3 cellular contexts compared by ENCODE assay signal in genomic region chr3:128349963-128350599, GRCh38.
TF ChIP-seq lines count a peak whose summit lies in the region.

No MANE protein-coding gene starts in this region.

TF ChIP-seq in liver, 16 proteins besides CTCF, POLR2A, EP300 and RAD21:
- TF ChIP-seq JUND (IDR thresholded peaks at IDR 0.05) (no peak), SP1 (IDR thresholded peaks at IDR 0.05) (no peak), GABPA (IDR thresholded peaks at IDR 0.05 in 1 of 2, conservative IDR thresholded peaks at IDR 0.05 in 1 of 2) (no peak), NR2F2 (IDR thresholded peaks at IDR 0.05) (no peak), FOXA1 (IDR thresholded peaks at IDR 0.05) (peak; percentile 59), ZBTB33 (IDR thresholded peaks at IDR 0.05) (no peak), MAX (IDR thresholded peaks at IDR 0.05) (no peak), HNF4A (conservative IDR thresholded peaks at IDR 0.05) (peak in 1 of 2 donors; percentile 31), ATF3 (IDR thresholded peaks at IDR 0.05) (no peak), YY1 (IDR thresholded peaks at IDR 0.05) (no peak), TAF1 (conservative IDR thresholded peaks at IDR 0.05) (no peak), EGR1 (IDR thresholded peaks at IDR 0.05; ENCODE audit: low read depth in 2 of 2) (no peak), FOXA2 (IDR thresholded peaks at IDR 0.05) (no peak), HNF4G (IDR thresholded peaks at IDR 0.05) (no peak), RXRA (IDR thresholded peaks at IDR 0.05) (peak in 1 of 2 donors; percentile 43)
- TF ChIP-seq, protein P1, sequence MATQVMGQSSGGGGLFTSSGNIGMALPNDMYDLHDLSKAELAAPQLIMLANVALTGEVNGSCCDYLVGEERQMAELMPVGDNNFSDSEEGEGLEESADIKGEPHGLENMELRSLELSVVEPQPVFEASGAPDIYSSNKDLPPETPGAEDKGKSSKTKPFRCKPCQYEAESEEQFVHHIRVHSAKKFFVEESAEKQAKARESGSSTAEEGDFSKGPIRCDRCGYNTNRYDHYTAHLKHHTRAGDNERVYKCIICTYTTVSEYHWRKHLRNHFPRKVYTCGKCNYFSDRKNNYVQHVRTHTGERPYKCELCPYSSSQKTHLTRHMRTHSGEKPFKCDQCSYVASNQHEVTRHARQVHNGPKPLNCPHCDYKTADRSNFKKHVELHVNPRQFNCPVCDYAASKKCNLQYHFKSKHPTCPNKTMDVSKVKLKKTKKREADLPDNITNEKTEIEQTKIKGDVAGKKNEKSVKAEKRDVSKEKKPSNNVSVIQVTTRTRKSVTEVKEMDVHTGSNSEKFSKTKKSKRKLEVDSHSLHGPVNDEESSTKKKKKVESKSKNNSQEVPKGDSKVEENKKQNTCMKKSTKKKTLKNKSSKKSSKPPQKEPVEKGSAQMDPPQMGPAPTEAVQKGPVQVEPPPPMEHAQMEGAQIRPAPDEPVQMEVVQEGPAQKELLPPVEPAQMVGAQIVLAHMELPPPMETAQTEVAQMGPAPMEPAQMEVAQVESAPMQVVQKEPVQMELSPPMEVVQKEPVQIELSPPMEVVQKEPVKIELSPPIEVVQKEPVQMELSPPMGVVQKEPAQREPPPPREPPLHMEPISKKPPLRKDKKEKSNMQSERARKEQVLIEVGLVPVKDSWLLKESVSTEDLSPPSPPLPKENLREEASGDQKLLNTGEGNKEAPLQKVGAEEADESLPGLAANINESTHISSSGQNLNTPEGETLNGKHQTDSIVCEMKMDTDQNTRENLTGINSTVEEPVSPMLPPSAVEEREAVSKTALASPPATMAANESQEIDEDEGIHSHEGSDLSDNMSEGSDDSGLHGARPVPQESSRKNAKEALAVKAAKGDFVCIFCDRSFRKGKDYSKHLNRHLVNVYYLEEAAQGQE (IDR thresholded peaks at IDR 0.05) = no peak
TF ChIP-seq in liver: peak in this region for 3.

TF ChIP-seq in HepG2, 621 proteins besides CTCF, POLR2A, EP300 and RAD21:
- TF ChIP-seq TCF7 (IDR thresholded peaks at IDR 0.05; ENCODE audit: low read depth) (no peak), ASH2L (IDR thresholded peaks at IDR 0.05; ENCODE audit: insufficient read length, low read depth, low read length) (no peak), ATF7-NPFF (CRISPR knock-in tag; IDR thresholded peaks at IDR 0.05; ENCODE audit: low read depth) (no peak), SP5 (CRISPR knock-in tag; IDR thresholded peaks at IDR 0.05; ENCODE audit: borderline replicate concordance, low read depth) (no peak), ZNF33A (CRISPR knock-in tag; IDR thresholded peaks at IDR 0.05; ENCODE audit: borderline replicate concordance) (no peak)
- TF ChIP-seq, protein P2, sequence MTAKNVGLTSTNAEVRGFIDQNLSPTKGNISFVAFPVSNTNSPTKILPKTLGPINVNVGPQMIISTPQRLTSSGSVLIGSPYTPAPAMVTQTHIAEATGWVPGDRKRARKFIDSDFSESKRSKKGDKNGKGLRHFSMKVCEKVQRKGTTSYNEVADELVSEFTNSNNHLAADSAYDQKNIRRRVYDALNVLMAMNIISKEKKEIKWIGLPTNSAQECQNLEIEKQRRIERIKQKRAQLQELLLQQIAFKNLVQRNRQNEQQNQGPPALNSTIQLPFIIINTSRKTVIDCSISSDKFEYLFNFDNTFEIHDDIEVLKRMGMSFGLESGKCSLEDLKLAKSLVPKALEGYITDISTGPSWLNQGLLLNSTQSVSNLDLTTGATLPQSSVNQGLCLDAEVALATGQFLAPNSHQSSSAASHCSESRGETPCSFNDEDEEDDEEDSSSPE (CRISPR knock-in tag; IDR thresholded peaks at IDR 0.05) = no peak
- TF ChIP-seq, protein P3, sequence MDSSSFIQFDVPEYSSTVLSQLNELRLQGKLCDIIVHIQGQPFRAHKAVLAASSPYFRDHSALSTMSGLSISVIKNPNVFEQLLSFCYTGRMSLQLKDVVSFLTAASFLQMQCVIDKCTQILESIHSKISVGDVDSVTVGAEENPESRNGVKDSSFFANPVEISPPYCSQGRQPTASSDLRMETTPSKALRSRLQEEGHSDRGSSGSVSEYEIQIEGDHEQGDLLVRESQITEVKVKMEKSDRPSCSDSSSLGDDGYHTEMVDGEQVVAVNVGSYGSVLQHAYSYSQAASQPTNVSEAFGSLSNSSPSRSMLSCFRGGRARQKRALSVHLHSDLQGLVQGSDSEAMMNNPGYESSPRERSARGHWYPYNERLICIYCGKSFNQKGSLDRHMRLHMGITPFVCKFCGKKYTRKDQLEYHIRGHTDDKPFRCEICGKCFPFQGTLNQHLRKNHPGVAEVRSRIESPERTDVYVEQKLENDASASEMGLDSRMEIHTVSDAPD (CRISPR knock-in tag; IDR thresholded peaks at IDR 0.05) = no peak
- TF ChIP-seq, protein P4, sequence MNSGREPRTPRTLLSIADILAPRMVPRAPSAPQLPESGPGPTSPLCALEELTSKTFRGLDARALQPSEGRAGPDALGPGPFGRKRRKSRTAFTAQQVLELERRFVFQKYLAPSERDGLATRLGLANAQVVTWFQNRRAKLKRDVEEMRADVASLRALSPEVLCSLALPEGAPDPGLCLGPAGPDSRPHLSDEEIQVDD (CRISPR knock-in tag; IDR thresholded peaks at IDR 0.05; ENCODE audit: borderline replicate concordance) = no peak

TF ChIP-seq in H1, 55 proteins besides CTCF, POLR2A, EP300 and RAD21:
- no peak for TF ChIP-seq RFX5 (IDR thresholded peaks at IDR 0.05; ENCODE audit: borderline replicate concordance, low read depth, low read length)
- TF ChIP-seq BACH1 (IDR thresholded peaks at IDR 0.05; ENCODE audit: low read length) = no peak
- TF ChIP-seq SP1 (IDR thresholded peaks at IDR 0.05; ENCODE audit: low read depth, low read length) = no peak
- TF ChIP-seq YY1 (IDR thresholded peaks at IDR 0.05; ENCODE audit: low read depth, low read length) = no peak
- no peak for TF ChIP-seq MAFK (IDR thresholded peaks at IDR 0.05; ENCODE audit: low read depth, low read length)
- TF ChIP-seq E2F6 (IDR thresholded peaks at IDR 0.05) = no peak
